15 cellular contexts compared by ENCODE assay signal in the genomic region with DNA sequence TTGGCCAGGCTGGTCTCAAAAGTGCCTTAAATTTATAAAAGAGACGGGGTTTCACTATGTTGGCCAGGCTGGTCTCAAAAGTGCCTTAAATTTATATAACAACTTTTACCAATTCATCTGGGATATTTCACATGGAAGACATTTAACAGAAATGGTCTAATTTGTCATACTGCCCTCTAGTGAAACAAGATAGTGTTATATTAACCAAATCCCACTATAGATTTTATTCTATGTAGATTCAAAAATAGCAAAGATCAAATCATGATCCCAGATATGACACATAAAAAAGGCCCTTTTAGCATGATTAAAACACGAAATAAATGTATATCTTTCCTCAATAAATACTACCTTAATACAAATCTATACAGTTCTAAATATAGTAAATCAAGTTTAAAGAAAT.
A peak's percentile ranks its signal among the peaks of the same experiment; 100 is the strongest.
DNase-seq lines count a peak whose midpoint lies in the region; ATAC-seq and TF ChIP-seq lines count a peak whose summit lies in the region.
"Had no signal": no experiment of that assay in that cellular context is flagged by ENCODE, and none has a peak within 500 bp of the region (broad histone marks: within the 10 kb centered on the region; RNA-seq: fewer than 3 reads in every experiment).

No MANE protein-coding gene starts in this region.

- H3K9me3 ChIP-seq in RWPE2 (ENCODE audit: severe bottlenecking) (no peaks in the 10 kb centered on the region), right lobe of liver (no peaks in the 10 kb centered on the region)
- H3K9me3 ChIP-seq: BLaER1 treated with 17β-estradiol and CSF1 and Interleukin-3, amounts not matched to agents 10 nM and 100 nM had no signal

- 42% methylated on average over 2 of the region's 2 CpGs for WGBS in right lobe of liver (ENCODE audit: insufficient coverage, low coverage, low lambda C conversion rate, missing lambda C conversion rate)

- DNase-seq in HFFc6: no peak
- no peak for DNase-seq in RWPE2 (ENCODE audit: low spot score)
- DNase-seq in right lobe of liver: no peak
- DNase-seq in OCI-M2 (lab: John Stamatoyannopoulos, UW; ENCODE audit: unreplicated experiment): no peak
- no peak for DNase-seq in Right ventricle myocardium inferior (ENCODE audit: missing footprints)
- DNase-seq: activated CD8-positive, alpha-beta T cell treated with anti-CD3 and anti-CD28 coated beads, Interleukin-2, amount 10 ng/mL, durations not matched to agents 7 days and 5 days; foreskin fibroblast; GDM1; NCI-H1417 treated with DMSO at 0.1 percent for 48 hours; SHP77; stimulated activated CD4-positive, alpha-beta T cell treated with anti-CD3 and anti-CD28 coated beads, Interleukin-4, amount 100 ng/mL, for 1 hour had no signal

- peaks cover 26% of the 10 kb centered on the region for H3K9me3 Mint-ChIP-seq in HFFc6

- H3K4me3 Mint-ChIP-seq in HFFc6: no peak overlapping the region
- H3K4me3 Mint-ChIP-seq: activated CD8-positive, alpha-beta T cell treated with anti-CD3 and anti-CD28 coated beads, Interleukin-2, amount 10 ng/mL, durations not matched to agents 7 days and 5 days had no signal

- H3K27me3 ChIP-seq in RWPE2 (ENCODE audit: insufficient read depth, poor library complexity, severe bottlenecking) (no peaks in the 10 kb centered on the region), right lobe of liver (no peaks in the 10 kb centered on the region)
- H3K27me3 ChIP-seq: BLaER1 treated with 17β-estradiol and CSF1 and Interleukin-3, amounts not matched to agents 10 nM and 100 nM had no signal

- TF ChIP-seq CTCF in C4-2B (conservative IDR thresholded peaks at IDR 0.05) (peak; percentile 64), HFFc6 (IDR thresholded peaks at IDR 0.05) (peak; percentile 52; the same call in 1 of the 2 replicates), RWPE2 (IDR thresholded peaks at IDR 0.05; ENCODE audit: poor library complexity, severe bottlenecking) (peak; percentile 42), right lobe of liver (IDR thresholded peaks at IDR 0.05) (peak in 3 of 4 donors; percentile 8 to 39 (median 33))

- H3K4me1 ChIP-seq in RWPE2 (ENCODE audit: insufficient read depth, poor library complexity, severe bottlenecking) (no peaks in the 10 kb centered on the region), right lobe of liver (peaks cover 0 to 3% (median 0%) of the 10 kb centered on the region in 4 donors)
- H3K4me1 ChIP-seq: BLaER1 treated with 17β-estradiol and CSF1 and Interleukin-3, amounts not matched to agents 10 nM and 100 nM had no signal

- no peak overlapping the region for H3K27ac ChIP-seq in C4-2B
- H3K27ac ChIP-seq in RWPE2 (ENCODE audit: poor library complexity, severe bottlenecking): no peak overlapping the region
- H3K27ac ChIP-seq in right lobe of liver: no peak overlapping the region
- H3K27ac ChIP-seq: BLaER1 treated with 17β-estradiol and CSF1 and Interleukin-3, amounts not matched to agents 10 nM and 100 nM had no signal

- H3K36me3 ChIP-seq in RWPE2 (ENCODE audit: low read depth): no peaks in the 10 kb centered on the region
- no peaks in the 10 kb centered on the region for H3K36me3 ChIP-seq in right lobe of liver
- H3K36me3 ChIP-seq: BLaER1 treated with 17β-estradiol and CSF1 and Interleukin-3, amounts not matched to agents 10 nM and 100 nM had no signal

- no peaks in the 10 kb centered on the region; the same call in 1 of the 2 replicates for H3K27me3 Mint-ChIP-seq in HFFc6 (ENCODE audit: insufficient read depth)

- intact Hi-C loops in right lobe of liver (cut with DNase I): no loop called here
- intact Hi-C loops in Right ventricle myocardium inferior (cut with DNase I): no loop called here

- ATAC-seq in RWPE2 (ENCODE audit: low read depth) (no peak), right lobe of liver (peak in 1 of 4 donors; percentile 31), GM19467 (IDR thresholded peaks at IDR 0.05; ENCODE audit: unreplicated experiment) (no peak), GM19035 (IDR thresholded peaks at IDR 0.05; ENCODE audit: unreplicated experiment) (no peak), Right ventricle myocardium inferior (no peak)
- ATAC-seq: activated CD8-positive, alpha-beta T cell treated with anti-CD3 and anti-CD28 coated beads, Interleukin-2, amount 10 ng/mL, durations not matched to agents 7 days and 5 days had no signal

- H3K27ac Mint-ChIP-seq in HFFc6: no peak overlapping the region
- H3K27ac Mint-ChIP-seq: activated CD8-positive, alpha-beta T cell treated with anti-CD3 and anti-CD28 coated beads, Interleukin-2, amount 10 ng/mL, durations not matched to agents 7 days and 5 days had no signal

- H3K4me1 Mint-ChIP-seq in HFFc6 (ENCODE audit: low read depth): no peaks in the 10 kb centered on the region

- H3K4me3 ChIP-seq in RWPE2 (ENCODE audit: severe bottlenecking) (no peak overlapping the region), right lobe of liver (no peak overlapping the region)
- H3K4me3 ChIP-seq: BLaER1 treated with 17β-estradiol and CSF1 and Interleukin-3, amounts not matched to agents 10 nM and 100 nM had no signal

- no peaks in the 10 kb centered on the region for H3K36me3 Mint-ChIP-seq in HFFc6 (ENCODE audit: low read depth)

- TF ChIP-seq POLR2A in right lobe of liver (IDR thresholded peaks at IDR 0.05): no peak
